13 cellular contexts compared by ENCODE assay signal in genomic region chr14:34580381-34580780, GRCh38.
"Had no signal": no experiment of that assay in that cellular context is flagged by ENCODE, and none has a peak within 500 bp of the region (broad histone marks: within the 10 kb centered on the region; RNA-seq: fewer than 3 reads in every experiment).

No MANE protein-coding gene starts in this region.

- H3K27ac ChIP-seq: ascending aorta, colonic mucosa, left lung, thyroid gland, vagina had no signal

- H3K27me3 ChIP-seq: ascending aorta, colonic mucosa, left lung, thyroid gland, vagina had no signal

- H3K36me3 ChIP-seq: colonic mucosa had no signal

- ATAC-seq: activated naive CD4-positive, alpha-beta T cell treated with anti-CD3 and anti-CD28 coated beads, Interleukin-2, amount 50 U/mL, for 72 hours; activated T-helper 17 cell treated with anti-CD3 and anti-CD28 coated beads, Interleukin-2, amount 50 U/mL, for 72 hours; natural killer cell treated with Interleukin-12 subunit alpha and Interleukin-12 subunit beta and Interleukin-15 and Interleukin-18, amount 100 ng/mL, for 72 hours; stimulated activated naive CD8-positive, alpha-beta T cell treated with anti-CD3 and anti-CD28 coated beads, Interleukin-15, amount 100 ng/mL, for 72 hours had no signal

- DNase-seq: activated CD4-positive, CD25-positive, alpha-beta regulatory T cell; colonic mucosa; foreskin melanocyte; occipital lobe; stimulated activated CD4-positive, alpha-beta T cell treated with anti-CD3 and anti-CD28 coated beads, Interleukin-4, amount 100 ng/mL, for 24 hours; stimulated activated naive CD8-positive, alpha-beta T cell treated with anti-CD3 and anti-CD28 coated beads, Interleukin-15, amount 100 ng/mL, for 72 hours; thyroid gland had no signal

- H3K4me1 ChIP-seq: ascending aorta, colonic mucosa, left lung, thyroid gland, vagina had no signal

- H3K4me3 ChIP-seq: ascending aorta, colonic mucosa, left lung, thyroid gland, vagina had no signal

- H3K9me3 ChIP-seq: ascending aorta, colonic mucosa, left lung, thyroid gland, vagina had no signal
